Comparison of ENCODE assay signal across 13 cellular contexts in the genomic region with DNA sequence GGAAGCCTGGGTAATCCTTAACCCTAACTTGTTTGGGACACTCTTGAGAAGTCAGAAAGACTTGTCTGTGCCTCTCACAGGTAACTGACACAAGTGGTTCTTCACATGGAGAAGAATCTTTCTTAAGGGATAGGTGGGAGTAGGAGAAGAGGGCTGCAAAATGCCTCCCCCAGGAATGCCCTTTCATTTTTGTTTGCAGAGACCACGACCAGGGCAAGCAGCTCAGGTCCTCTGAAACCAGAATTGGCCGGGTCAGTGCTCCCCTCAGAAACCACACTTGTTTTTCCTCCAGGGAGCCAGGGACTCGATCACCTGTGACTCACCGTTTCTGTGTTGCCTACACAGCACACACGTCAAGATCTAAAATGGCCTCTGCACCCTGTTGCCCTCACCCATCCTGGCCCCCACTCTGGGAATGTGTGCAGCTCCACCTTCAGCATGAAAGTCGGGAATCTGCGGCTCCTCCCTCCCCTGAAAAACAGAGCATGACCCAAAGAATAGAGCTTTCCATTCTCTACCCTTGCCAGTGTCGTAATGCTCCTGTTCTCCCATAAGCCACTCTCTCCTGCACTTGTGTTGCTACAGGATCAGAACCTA. TPM values are rescaled to one million over a fixed set of nuclear protein-coding genes. Genes with fewer than 3 reads are reported as not detected.
DNase-seq lines count a peak whose midpoint lies in the region; ATAC-seq and TF ChIP-seq lines count a peak whose summit lies in the region.
"Had no signal": no experiment of that assay in that cellular context is flagged by ENCODE, and none has a peak within 500 bp of the region (broad histone marks: within the 10 kb centered on the region; RNA-seq: fewer than 3 reads in every experiment).

No MANE protein-coding gene starts in this region.

- CTCF ChIA-PET in activated B cell treated with CpG ODN at 0.5 μM for 24 hours (lab: Charles Lee): interaction anchor here (0.8 kb wide), 1 partner anchor 108 kb away, joined by 4 read pairs; no protein-coding TSS in a partner anchor
- CTCF ChIA-PET in activated naive CD4-positive, alpha-beta T cell treated with anti-CD3 and anti-CD28 coated beads for 36 hours (lab: Charles Lee): interaction anchor here (0.6 to 0.7 kb wide), 2 partner anchors 83 to 108 kb away, joined by 4 read pairs; no protein-coding TSS in a partner anchor

- DNase-seq in activated CD4-positive, alpha-beta T cell treated with anti-CD3 and anti-CD28 coated beads, Interleukin-2, amount 10 ng/mL, durations not matched to agents 24 days and 14 days: no peak
- DNase-seq in activated CD4-positive, alpha-beta T cell treated with anti-CD3 and anti-CD28 coated beads, Interleukin-2, amount 50 U/mL, for 4 hours: no peak
- DNase-seq in activated B cell treated with CpG ODN at 0.5 μM for 24 hours (no peak), kidney tubule cell (ENCODE audit: low spot score) (peak; percentile 97), transverse colon (peak; percentile 70)
- DNase-seq in activated naive CD4-positive, alpha-beta T cell treated with anti-CD3 and anti-CD28 coated beads for 36 hours: no peak
- DNase-seq: activated naive CD4-positive, alpha-beta T cell treated with Interleukin-2 at 50 U/mL for 16 hours; dorsolateral prefrontal cortex; NCI-H1417 treated with DMSO at 0.1 percent for 48 hours had no signal

- WGBS in transverse colon (ENCODE audit: low coverage in 1 of 2), 2 donors: 33 to 39% methylated on average over 1 to 8 of the region's 8 CpGs

- H3K36me3 Mint-ChIP-seq in activated CD4-positive, alpha-beta T cell treated with anti-CD3 and anti-CD28 coated beads, Interleukin-2, amount 10 ng/mL, durations not matched to agents 24 days and 14 days (ENCODE audit: low read depth): peaks cover 2% of the 10 kb centered on the region
- H3K36me3 Mint-ChIP-seq in activated B cell treated with CpG ODN at 0.5 μM for 24 hours (ENCODE audit: low read depth): peaks cover 8% of the 10 kb centered on the region
- H3K36me3 Mint-ChIP-seq in activated naive CD4-positive, alpha-beta T cell treated with anti-CD3 and anti-CD28 coated beads for 36 hours (ENCODE audit: low read depth): no peaks in the 10 kb centered on the region

- TF ChIP-seq EP300 in transverse colon (IDR thresholded peaks at IDR 0.05; ENCODE audit: low read depth): no peak

- TF ChIP-seq CTCF in activated B cell treated with CpG ODN at 0.5 μM for 24 hours (IDR thresholded peaks at IDR 0.05): no peak
- no peak for TF ChIP-seq CTCF in transverse colon (IDR thresholded peaks at IDR 0.05)

- H3K4me3 ChIP-seq in transverse colon: peak overlapping the region in 1 of 4 donors; percentile 0
- H3K4me3 ChIP-seq: dorsolateral prefrontal cortex, SK-N-MC had no signal

- in situ Hi-C loops in transverse colon (cut with MboI; ENCODE audit: low pct_ligation_motif_present in 1 of 4, low pct_unique_long_range_greater_than_20kb in 1 of 4, low sequenced_read_pairs in 3 of 4): no loop called here

- H3K27ac Mint-ChIP-seq in activated CD4-positive, alpha-beta T cell treated with anti-CD3 and anti-CD28 coated beads, Interleukin-2, amount 10 ng/mL, durations not matched to agents 24 days and 14 days: peak overlapping the region; percentile 57
- no peak overlapping the region for H3K27ac Mint-ChIP-seq in activated B cell treated with CpG ODN at 0.5 μM for 24 hours
- H3K27ac Mint-ChIP-seq in activated naive CD4-positive, alpha-beta T cell treated with anti-CD3 and anti-CD28 coated beads for 36 hours: no peak overlapping the region

- no peak for TF ChIP-seq POLR2A in transverse colon (IDR thresholded peaks at IDR 0.05)

- H3K27ac ChIP-seq in transverse colon: peak overlapping the region; percentile 86 to 87 (median 86)
- H3K27ac ChIP-seq: dorsolateral prefrontal cortex, SK-N-MC had no signal

- peaks cover 0 to 3% (median 0%) of the 10 kb centered on the region in 4 donors for H3K36me3 ChIP-seq in transverse colon

- H3K9me3 Mint-ChIP-seq in activated CD4-positive, alpha-beta T cell treated with anti-CD3 and anti-CD28 coated beads, Interleukin-2, amount 10 ng/mL, durations not matched to agents 24 days and 14 days: no peaks in the 10 kb centered on the region
- H3K9me3 Mint-ChIP-seq in activated B cell treated with CpG ODN at 0.5 μM for 24 hours: no peaks in the 10 kb centered on the region
- H3K9me3 Mint-ChIP-seq in activated naive CD4-positive, alpha-beta T cell treated with anti-CD3 and anti-CD28 coated beads for 36 hours: no peaks in the 10 kb centered on the region

- POLR2A ChIA-PET in activated B cell treated with CpG ODN at 0.5 μM for 24 hours (lab: Charles Lee): no interaction called here

- H3K27me3 Mint-ChIP-seq in activated CD4-positive, alpha-beta T cell treated with anti-CD3 and anti-CD28 coated beads, Interleukin-2, amount 10 ng/mL, durations not matched to agents 24 days and 14 days: peaks cover 36% of the 10 kb centered on the region
- H3K27me3 Mint-ChIP-seq in activated B cell treated with CpG ODN at 0.5 μM for 24 hours: peaks cover 22% of the 10 kb centered on the region
- H3K27me3 Mint-ChIP-seq in activated naive CD4-positive, alpha-beta T cell treated with anti-CD3 and anti-CD28 coated beads for 36 hours (ENCODE audit: low read depth): peaks cover 22% of the 10 kb centered on the region

- intact Hi-C loops in activated CD4-positive, alpha-beta T cell treated with anti-CD3 and anti-CD28 coated beads, Interleukin-2, amount 10 ng/mL, durations not matched to agents 24 days and 14 days (cut with micrococcal nuclease): no loop called here
- intact Hi-C loops in activated B cell treated with CpG ODN at 0.5 μM for 24 hours (cut with micrococcal nuclease): no loop called here
- intact Hi-C loops in transverse colon (cut with DNase I; ENCODE audit: low total_unique reads): no loop called here
- intact Hi-C loops in activated naive CD4-positive, alpha-beta T cell treated with anti-CD3 and anti-CD28 coated beads for 36 hours (cut with micrococcal nuclease): no loop called here

- H3K4me1 ChIP-seq in transverse colon: peaks cover 13 to 41% (median 26%) of the 10 kb centered on the region in 4 donors

- no peaks in the 10 kb centered on the region for H3K9me3 ChIP-seq in transverse colon

- H3K4me3 Mint-ChIP-seq in activated CD4-positive, alpha-beta T cell treated with anti-CD3 and anti-CD28 coated beads, Interleukin-2, amount 10 ng/mL, durations not matched to agents 24 days and 14 days: no peak overlapping the region
- H3K4me3 Mint-ChIP-seq in activated B cell treated with CpG ODN at 0.5 μM for 24 hours: no peak overlapping the region
- no peak overlapping the region for H3K4me3 Mint-ChIP-seq in activated naive CD4-positive, alpha-beta T cell treated with anti-CD3 and anti-CD28 coated beads for 36 hours

- peaks cover 6% of the 10 kb centered on the region for H3K27me3 ChIP-seq in transverse colon

- ATAC-seq in activated B cell treated with CpG ODN at 0.5 μM for 24 hours (ENCODE audit: low read depth): peak; percentile 31
- no peak for ATAC-seq in HG03135 (IDR thresholded peaks at IDR 0.05; ENCODE audit: unreplicated experiment)
- no peak for ATAC-seq in GM21619 (IDR thresholded peaks at IDR 0.05; ENCODE audit: unreplicated experiment)

- H3K4me1 Mint-ChIP-seq in activated CD4-positive, alpha-beta T cell treated with anti-CD3 and anti-CD28 coated beads, Interleukin-2, amount 10 ng/mL, durations not matched to agents 24 days and 14 days: peaks cover 5% of the 10 kb centered on the region
- peaks cover 5% of the 10 kb centered on the region for H3K4me1 Mint-ChIP-seq in activated B cell treated with CpG ODN at 0.5 μM for 24 hours
- no peaks in the 10 kb centered on the region for H3K4me1 Mint-ChIP-seq in activated naive CD4-positive, alpha-beta T cell treated with anti-CD3 and anti-CD28 coated beads for 36 hours (ENCODE audit: low read depth)

RNA-seq across cellular contexts. Expression of a gene that starts 36.1 kb away (rescaled TPM):
- 2.2 and 2.9 TPM in 2 replicates for total RNA-seq in activated CD4-positive, alpha-beta T cell treated with anti-CD3 and anti-CD28 coated beads, Interleukin-2, amount 10 ng/mL, durations not matched to agents 24 days and 14 days
- total RNA-seq in activated B cell treated with CpG ODN at 0.5 μM for 24 hours (36.3 and 40.0 TPM in 2 replicates), transverse colon (10 to 100 TPM; 22.7 to 35.2 (median 24.9) TPM)
- total RNA-seq in activated naive CD4-positive, alpha-beta T cell treated with anti-CD3 and anti-CD28 coated beads for 36 hours: not detected
- total RNA-seq: temporal lobe had no signal

Comparison
In these comparisons a context has a peak if more than half of its experiments do, and no peak if none do; other contexts are left out.
1. DNase-seq: peak in kidney tubule cell (single experiment) and transverse colon (single experiment); none in activated CD4-positive, alpha-beta T cell treated with anti-CD3 and anti-CD28 coated beads, Interleukin-2, amount 10 ng/mL, durations not matched to agents 24 days and 14 days (single experiment), activated CD4-positive, alpha-beta T cell treated with anti-CD3 and anti-CD28 coated beads, Interleukin-2, amount 50 U/mL, for 4 hours (0 of 2), activated B cell treated with CpG ODN at 0.5 μM for 24 hours (single experiment) and activated naive CD4-positive, alpha-beta T cell treated with anti-CD3 and anti-CD28 coated beads for 36 hours (single experiment).